In genomic region chr10:3886666-3887251, GRCh38 we compare ENCODE assay signal across 8 cellular contexts.
DNase-seq lines count a peak whose midpoint lies in the region; ATAC-seq, FAIRE-seq and TF ChIP-seq lines count a peak whose summit lies in the region.

No MANE protein-coding gene starts in this region.

- peak overlapping the region; percentile 84 to 93 (median 89) for H3K27ac ChIP-seq in sigmoid colon

- no peak for TF ChIP-seq POLR2A in sigmoid colon (IDR thresholded peaks at IDR 0.05)

- peak; percentile 80 for FAIRE-seq in GM18507 (lab: Jason Lieb, UNC)

- intact Hi-C loops in sigmoid colon (cut with DNase I): loop anchor here (1.0 to 10.0 kb wide), 3 partner anchors 34 to 358 kb away; no protein-coding TSS in a partner anchor

- H3K27me3 ChIP-seq in sigmoid colon: no peaks in the 10 kb centered on the region

- TF ChIP-seq EP300 in sigmoid colon (IDR thresholded peaks at IDR 0.05): peak in 3 of 4 donors; percentile 39 to 67 (median 54)

- H3K4me1 ChIP-seq in sigmoid colon: peaks cover 0 to 31% (median 24%) of the 10 kb centered on the region in 4 donors

- no peaks in the 10 kb centered on the region for H3K9me3 ChIP-seq in sigmoid colon

- no peak for TF ChIP-seq CTCF in sigmoid colon (IDR thresholded peaks at IDR 0.05)

- no peak for DNase-seq in GM18507 (ENCODE audit: extremely low spot score, insufficient read length, low read depth)
- DNase-seq in T-helper 22 cell (ENCODE audit: low read depth): peak; percentile 40
- DNase-seq in glomerular endothelial cell (ENCODE audit: extremely low read depth, low read depth, low spot score): peak; percentile 87
- DNase-seq in sigmoid colon: peak; percentile 89
- no peak for DNase-seq in inferior parietal cortex (ENCODE audit: extremely low spot score)
- no peak for DNase-seq in activated naive CD4-positive, alpha-beta T cell (lab: John Stamatoyannopoulos, UW)

- no peaks in the 10 kb centered on the region for H3K36me3 ChIP-seq in sigmoid colon

- peak overlapping the region in 2 of 4 donors; percentile 15 to 16 for H3K4me3 ChIP-seq in sigmoid colon

- 20 to 55% methylated on average over 11 of the region's 11 CpGs for WGBS in sigmoid colon, 2 donors

- ATAC-seq in HG03095 (IDR thresholded peaks at IDR 0.05; ENCODE audit: unreplicated experiment) (no peak), GM21717 (IDR thresholded peaks at IDR 0.05; ENCODE audit: unreplicated experiment) (no peak)

Comparison
In these comparisons a context has a peak if more than half of its experiments do, and no peak if none do; other contexts are left out.
1. DNase-seq: peak in T-helper 22 cell (single experiment), glomerular endothelial cell (single experiment) and sigmoid colon (single experiment); none in GM18507 (single experiment), inferior parietal cortex (single experiment) and activated naive CD4-positive, alpha-beta T cell (0 of 4).